Comparison of ENCODE assay signal across 26 cellular contexts in genomic region chr9:8622222-8622802, GRCh38.
"Had no signal": no experiment of that assay in that cellular context is flagged by ENCODE, and none has a peak within 500 bp of the region (broad histone marks: within the 10 kb centered on the region; RNA-seq: fewer than 3 reads in every experiment).

No MANE protein-coding gene starts in this region.

- H3K27ac ChIP-seq: neural progenitor cell, ovary, prostate gland, right lobe of liver, sigmoid colon, stomach, thoracic aorta, thyroid gland, tibial nerve, upper lobe of left lung, vagina had no signal

- H3K4me1 ChIP-seq: prostate gland, right lobe of liver, sigmoid colon, stomach, tibial nerve, upper lobe of left lung, vagina had no signal

- H2AFZ ChIP-seq: neural progenitor cell had no signal

- H3K9ac ChIP-seq: neural progenitor cell had no signal

- H3K27me3 ChIP-seq: neural progenitor cell, ovary, right lobe of liver, sigmoid colon, stomach, thyroid gland, tibial nerve, upper lobe of left lung, vagina had no signal

- FAIRE-seq: small intestine, urothelium cell line had no signal

- DNase-seq: naive thymus-derived CD8-positive, alpha-beta T cell; nephron progenitor cell; occipital lobe; ovary; right cardiac atrium; right lobe of liver; sigmoid colon; small intestine; stimulated activated CD4-positive, alpha-beta T cell treated with anti-CD3 and anti-CD28 coated beads, Interleukin-15, amount 100 ng/mL, for 24 hours; stimulated activated CD4-positive, alpha-beta T cell treated with anti-CD3 and anti-CD28 coated beads, Interleukin-2, amount 100 ng/mL, for 24 hours; stimulated activated CD4-positive, alpha-beta T cell treated with anti-CD3 and anti-CD28 coated beads, Interleukin-2, amount 100 ng/mL, for 48 hours; stimulated activated CD4-positive, alpha-beta T cell treated with anti-CD3 and anti-CD28 coated beads, Interleukin-4, amount 100 ng/mL, for 24 hours; stimulated activated naive B cell treated with anti-CD40 and anti-IgM and Interleukin-4, amounts not matched to agents 10 μg/mL and 1 μg/mL and 100 μg/mL, for 72 hours; stimulated activated naive CD4-positive, alpha-beta T cell treated with Interleukin-2 at 50 U/mL for 16 hours; stomach; thyroid gland; trophoblast cell; upper lobe of left lung had no signal

- H3K9me3 ChIP-seq: ovary, prostate gland, right lobe of liver, sigmoid colon, stomach, thoracic aorta, thyroid gland, tibial nerve, upper lobe of left lung, vagina had no signal

- ATAC-seq: naive thymus-derived CD8-positive, alpha-beta T cell; natural killer cell treated with Interleukin-12 subunit alpha and Interleukin-12 subunit beta and Interleukin-15 and Interleukin-18, amount 100 ng/mL, for 72 hours; right cardiac atrium; stimulated activated effector memory CD8-positive, alpha-beta T cell treated with anti-CD3 and anti-CD28 coated beads, Interleukin-12 subunit alpha, Interleukin-12 subunit beta, amount 100 ng/mL, for 72 hours; stimulated activated naive B cell treated with anti-CD40 and anti-IgM and Interleukin-4, amounts not matched to agents 10 μg/mL and 1 μg/mL and 100 μg/mL, for 72 hours had no signal

- H3K4me3 ChIP-seq: neural progenitor cell, ovary, prostate gland, right lobe of liver, sigmoid colon, stomach, thoracic aorta, thyroid gland, tibial nerve, upper lobe of left lung, vagina had no signal

- H3K4me2 ChIP-seq: neural progenitor cell had no signal

- H3K36me3 ChIP-seq: neural progenitor cell, ovary, prostate gland, right lobe of liver, sigmoid colon, stomach, thoracic aorta, thyroid gland, tibial nerve, upper lobe of left lung, vagina had no signal
